27 cellular contexts compared by ENCODE assay signal in the genomic region with DNA sequence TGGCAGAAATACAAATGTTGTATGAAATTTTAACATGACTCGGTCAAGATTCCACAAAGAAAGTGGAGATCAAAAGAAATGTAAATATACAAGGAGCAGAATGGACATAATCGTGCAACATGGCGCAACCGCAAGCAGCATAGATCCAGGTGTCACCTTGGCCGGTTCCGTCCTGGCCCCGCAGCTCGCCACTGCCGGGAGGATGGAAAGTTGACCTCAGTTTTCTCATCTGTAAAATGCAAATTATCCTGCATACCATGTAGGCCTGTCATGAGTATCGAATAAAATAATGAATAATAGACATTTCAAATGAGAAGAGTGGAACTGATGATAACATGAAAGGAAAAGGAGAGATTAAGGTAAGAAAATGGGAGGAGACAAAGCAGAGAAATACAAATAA.
"Had no signal": no experiment of that assay in that cellular context is flagged by ENCODE, and none has a peak within 500 bp of the region (broad histone marks: within the 10 kb centered on the region; RNA-seq: fewer than 3 reads in every experiment).

No MANE protein-coding gene starts in this region.

- H3K36me3 ChIP-seq: adrenal gland, brain microvascular endothelial cell, breast epithelium had no signal

- DNase-seq: activated B cell treated with CpG ODN at 0.5 μM for 24 hours; activated CD4-positive, alpha-beta T cell treated with anti-CD3 and anti-CD28 coated beads for 4 hours; activated CD4-positive, alpha-beta T cell treated with anti-CD3 and anti-CD28 coated beads, Interleukin-2, amount 10 ng/mL, durations not matched to agents 24 days and 14 days; activated CD4-positive, alpha-beta T cell treated with anti-CD3 and anti-CD28 coated beads, Interleukin-2, amount 50 U/mL, for 4 hours; activated CD4-positive, CD25-positive, alpha-beta regulatory T cell treated with anti-CD3 and anti-CD28 coated beads, Interleukin-2, amount 50 U/mL, for 72 hours; activated CD8-positive, alpha-beta memory T cell treated with anti-CD3 and anti-CD28 coated beads, Interleukin-2, amount 50 U/mL, for 4 hours; activated effector memory CD4-positive, alpha-beta T cell treated with anti-CD3 and anti-CD28 coated beads, Interleukin-2, amount 50 U/mL, for 16 hours; activated gamma-delta T cell treated with Interleukin-2 at 50 U/mL for 16 hours; activated naive CD4-positive, alpha-beta T cell; activated naive CD4-positive, alpha-beta T cell treated with anti-CD3 and anti-CD28 coated beads, Interleukin-2, amount 50 U/mL, for 16 hours; activated T-cell treated with anti-CD3 and anti-CD28 coated beads for 4 hours; activated T-cell treated with anti-CD3 and anti-CD28 coated beads, Interleukin-2, amount 50 U/mL, for 1 hour; activated T-cell treated with anti-CD3 and anti-CD28 coated beads, Interleukin-2, amount 50 U/mL, for 4 hours; adrenal gland; amniotic stem cell; aorta; body of pancreas; brain microvascular endothelial cell; central memory CD4-positive, alpha-beta T cell; T-helper 1 cell; T-helper 9 cell had no signal

- H3K4me1 ChIP-seq: adrenal gland, body of pancreas, breast epithelium had no signal

- H3K4me3 ChIP-seq: adrenal gland, body of pancreas, breast epithelium had no signal

- H3K27ac ChIP-seq: adrenal gland, body of pancreas, brain microvascular endothelial cell, breast epithelium, VCaP had no signal

- H3K27me3 ChIP-seq: adrenal gland, body of pancreas, brain microvascular endothelial cell, breast epithelium had no signal

- H3K9me3 ChIP-seq: adrenal gland, body of pancreas, breast epithelium had no signal

- ATAC-seq: activated CD8-positive, alpha-beta T cell treated with anti-CD3 and anti-CD28 coated beads for 36 hours; activated naive CD4-positive, alpha-beta T cell treated with anti-CD3 and anti-CD28 coated beads, Interleukin-2, amount 50 U/mL, for 72 hours; activated T-cell treated with anti-CD3 and anti-CD28 coated beads, Interleukin-2, amount 50 U/mL, for 4 hours; activated T-cell treated with anti-CD3 and anti-CD28 coated beads, Interleukin-2, amount 50 U/mL, for 72 hours; activated T-helper 17 cell treated with anti-CD3 and anti-CD28 coated beads, Interleukin-2, amount 50 U/mL, for 72 hours; body of pancreas had no signal
